ENCODE assay signal across 8 cellular contexts in the genomic region with DNA sequence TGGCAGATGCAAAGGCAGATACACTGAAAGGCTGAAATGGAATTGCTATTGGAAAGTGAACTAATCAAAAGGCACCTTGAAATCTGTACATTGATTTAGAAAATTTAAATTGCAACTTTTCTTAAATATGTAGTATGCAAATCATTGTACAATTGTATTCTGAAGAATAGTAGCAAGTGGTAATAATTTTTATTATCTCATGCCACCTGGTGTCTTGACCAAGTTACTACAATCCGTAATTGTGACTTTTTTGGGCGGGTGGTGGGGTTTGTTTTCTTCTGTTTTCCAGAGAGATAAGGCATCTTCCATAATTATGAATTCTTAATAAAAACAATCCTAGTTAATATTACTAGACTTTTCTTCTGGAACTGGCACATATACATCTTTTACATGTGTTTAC. TPM values are rescaled to one million over a fixed set of nuclear protein-coding genes. Genes with fewer than 3 reads are reported as not detected.
DNase-seq lines count a peak whose midpoint lies in the region; ATAC-seq and TF ChIP-seq lines count a peak whose summit lies in the region.

No MANE protein-coding gene starts in this region.

- no peak overlapping the region for H3K27ac ChIP-seq in CD4-positive, alpha-beta memory T cell (ENCODE audit: low read depth, low read length)
- H3K27ac ChIP-seq in mammary epithelial cell (ENCODE audit: insufficient read depth, low read depth, low read length) = no peak overlapping the region

- H3K27me3 ChIP-seq in CD4-positive, alpha-beta memory T cell (ENCODE audit: insufficient read depth, low read length) = no peaks in the 10 kb centered on the region
- peaks cover 3% of the 10 kb centered on the region for H3K27me3 ChIP-seq in mammary epithelial cell (ENCODE audit: insufficient read depth, low read length)

- no peaks in the 10 kb centered on the region for H3K4me1 ChIP-seq in CD4-positive, alpha-beta memory T cell (ENCODE audit: insufficient read depth, low read length)
- no peaks in the 10 kb centered on the region for H3K4me1 ChIP-seq in mammary epithelial cell (ENCODE audit: insufficient read depth, low read length)

- no peak overlapping the region for H3K4me3 Mint-ChIP-seq in CD4-positive, alpha-beta memory T cell

- no peak overlapping the region for H3K4me2 ChIP-seq in mammary epithelial cell (ENCODE audit: insufficient read depth, low read depth, low read length)

- peaks cover under 1 to 7% of the 10 kb centered on the region in 2 donors for H3K27me3 Mint-ChIP-seq in CD4-positive, alpha-beta memory T cell

- H3K27ac Mint-ChIP-seq in CD4-positive, alpha-beta memory T cell = no peak overlapping the region

- H3K4me1 Mint-ChIP-seq in CD4-positive, alpha-beta memory T cell = peaks cover 0 to 5% (median 0%) of the 10 kb centered on the region in 4 donors

- ATAC-seq in GM18907 (IDR thresholded peaks at IDR 0.05; ENCODE audit: unreplicated experiment) = peak; percentile 78
- no peak for ATAC-seq in HG02970 (IDR thresholded peaks at IDR 0.05; ENCODE audit: low FRiP score, unreplicated experiment)

- no peaks in the 10 kb centered on the region for H3K36me3 ChIP-seq in CD4-positive, alpha-beta memory T cell (ENCODE audit: insufficient read depth, low read length)
- no peaks in the 10 kb centered on the region for H3K36me3 ChIP-seq in mammary epithelial cell (ENCODE audit: insufficient read depth, low read length)

- dilution Hi-C loops in mammary epithelial cell (cut with HindIII; ENCODE audit: low sequenced_read_pairs) = no loop called here

- no peak overlapping the region for H3K9ac ChIP-seq in mammary epithelial cell (ENCODE audit: insufficient read depth, low read length)

- H3K9me3 ChIP-seq in CD4-positive, alpha-beta memory T cell (ENCODE audit: control insufficient read depth in 1 of 2, low read length in 2 of 2) = no peaks in the 10 kb centered on the region
- no peaks in the 10 kb centered on the region for H3K9me3 ChIP-seq in mammary epithelial cell (replicated peaks; ENCODE audit: insufficient read depth, low read length)

- peaks cover 0 to 3% (median 0%) of the 10 kb centered on the region in 8 donors for H3K9me3 Mint-ChIP-seq in CD4-positive, alpha-beta memory T cell

- DNase-seq in CD4-positive, alpha-beta memory T cell = peak in 4 of 5 donors; percentile 33 to 46 (median 38)
- DNase-seq in NCI-H1105 (lab: John Stamatoyannopoulos, UW) (peak; percentile 20), mammary epithelial cell (no peak), midbrain (lab: John Stamatoyannopoulos, UW) (peak; percentile 4), GF-D8 (lab: John Stamatoyannopoulos, UW) (no peak), occipital lobe (lab: John Stamatoyannopoulos, UW) (no peak)

- in situ Hi-C loops in mammary epithelial cell (cut with MboI; ENCODE audit: low sequenced_read_pairs in 2 of 2) = loop anchor here in 1 of 2 donors (10.0 to 25.0 kb wide), 2 partner anchors 219 to 307 kb away; no protein-coding TSS in a partner anchor

- H2AFZ ChIP-seq in mammary epithelial cell (ENCODE audit: low read depth, low read length) = no peak overlapping the region

- H3K4me3 ChIP-seq in CD4-positive, alpha-beta memory T cell (ENCODE audit: low read length in 2 of 2) = no peak overlapping the region
- H3K4me3 ChIP-seq in mammary epithelial cell (replicated peaks in 1 of 3; ENCODE audit: insufficient read depth in 1 of 3, low read depth in 2 of 3, low read length in 3 of 3) = no peak overlapping the region

- H4K20me1 ChIP-seq in mammary epithelial cell (ENCODE audit: insufficient read depth, low read length) = no peaks in the 10 kb centered on the region

- intact Hi-C loops in CD4-positive, alpha-beta memory T cell (cut with micrococcal nuclease) = loop anchor here (1.0 kb wide), 3 partner anchors 145 to 316 kb away; no protein-coding TSS in a partner anchor
- intact Hi-C loops in mammary epithelial cell (cut with micrococcal nuclease) = loop anchor here (1.0 to 10.0 kb wide), 5 partner anchors 109 to 316 kb away; a partner anchor contains a TSS

- BruUV-seq in mammary epithelial cell (replicated peaks; lab: Mats Ljungman, UMichigan) = no TSS peak

- H3K36me3 Mint-ChIP-seq in CD4-positive, alpha-beta memory T cell = no peaks in the 10 kb centered on the region

- CTCF ChIA-PET in CD4-positive, alpha-beta memory T cell (lab: Charles Lee; ENCODE audit: partially characterized antibody) = interaction anchor here (1.0 to 8.1 kb wide), 12 partner anchors 9 to 315 kb away, joined by 3 to 62 read pairs (median 5); a partner anchor contains a TSS
- CTCF ChIA-PET in mammary epithelial cell (lab: Charles Lee; ENCODE audit: low non-redundant PET) = no interaction called here

- POLR2A ChIA-PET in CD4-positive, alpha-beta memory T cell (lab: Charles Lee; ENCODE audit: partially characterized antibody) = no interaction called here

- peak; percentile 35 to 54 for TF ChIP-seq CTCF in mammary epithelial cell (conservative IDR thresholded peaks at IDR 0.05 in 1 of 2, IDR thresholded peaks at IDR 0.05 in 1 of 2; ENCODE audit: extremely low read depth in 1 of 2, insufficient read depth in 1 of 2, low read depth in 1 of 2, low read length in 2 of 2)

- H3K79me2 ChIP-seq in mammary epithelial cell (ENCODE audit: insufficient read depth, low read length) = no peaks in the 10 kb centered on the region

- 0% methylated on average over 2 of the region's 2 CpGs for WGBS in mammary epithelial cell (ENCODE audit: low coverage, missing lambda C conversion rate)

RNA-seq across cellular contexts. Expression of a gene that starts 12.5 kb away (rescaled TPM):
- total RNA-seq in CD4-positive, alpha-beta memory T cell = 10 to 100 TPM; 11.8 to 16.0 TPM
- 10 to 100 TPM; 16.4 to 28.7 TPM for polyA plus RNA-seq in CD4-positive, alpha-beta memory T cell
- 10 to 100 TPM; 15.8 to 16.0 TPM for total RNA-seq in mammary epithelial cell
- 10.1 TPM for polyA plus RNA-seq in mammary epithelial cell
- polyA minus RNA-seq in mammary epithelial cell = 6.1 TPM
- 19.8 TPM for total RNA-seq in occipital lobe

Comparison
In these comparisons a context has a peak if more than half of its experiments do, and no peak if none do; other contexts are left out.
1. DNase-seq: peak in CD4-positive, alpha-beta memory T cell (4 of 5), NCI-H1105 (single experiment) and midbrain (single experiment); none in mammary epithelial cell (single experiment), GF-D8 (single experiment) and occipital lobe (single experiment).